19 cellular contexts compared by ENCODE assay signal in the genomic region with DNA sequence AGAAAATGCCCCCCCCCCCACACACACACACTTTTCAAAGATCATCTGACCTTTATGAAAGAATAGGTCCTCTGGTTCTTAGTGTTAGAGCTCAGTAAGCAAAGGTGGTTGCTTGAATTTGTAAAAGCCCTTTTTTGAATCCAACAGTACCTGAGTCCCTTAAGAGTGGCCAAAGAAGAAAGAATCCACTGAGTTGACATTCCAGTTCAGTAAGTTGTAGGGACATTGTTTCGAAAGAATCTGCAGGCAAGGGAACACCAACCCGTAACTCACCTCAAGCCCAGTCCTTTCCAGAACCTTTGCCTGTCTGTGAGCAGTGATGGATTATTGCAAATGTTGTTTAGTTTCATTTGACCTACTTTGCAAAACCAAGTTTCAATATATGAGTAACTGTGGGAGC.
DNase-seq lines count a peak whose midpoint lies in the region; ATAC-seq and TF ChIP-seq lines count a peak whose summit lies in the region.
"Had no signal": no experiment of that assay in that cellular context is flagged by ENCODE, and none has a peak within 500 bp of the region (broad histone marks: within the 10 kb centered on the region; RNA-seq: fewer than 3 reads in every experiment).

No MANE protein-coding gene starts in this region.

- H2AK5ac ChIP-seq in trophoblast cell (ENCODE audit: low read length), result no peak overlapping the region

- H2BK120ac ChIP-seq in trophoblast cell (ENCODE audit: insufficient read depth, low read length, poor library complexity), result peak overlapping the region; percentile 81

- no peak overlapping the region for H3K23ac ChIP-seq in trophoblast cell (ENCODE audit: low read length)

- no peaks in the 10 kb centered on the region for H3K27me3 ChIP-seq in trophoblast cell (ENCODE audit: insufficient read depth, low read length)

- no CpG with 5 or more reads among the region's 2 CpGs for WGBS in trophoblast cell (ENCODE audit: extremely low coverage, insufficient coverage, insufficient read length)

- no peak overlapping the region for H4K12ac ChIP-seq in trophoblast cell (ENCODE audit: low read depth, low read length)

- H3K9me3 Mint-ChIP-seq in activated CD4-positive, alpha-beta memory T cell treated with anti-CD3 and anti-CD28 coated beads, Interleukin-2, amount 10 ng/mL, durations not matched to agents 7 days and 5 days, result no peaks in the 10 kb centered on the region
- H3K9me3 Mint-ChIP-seq in activated CD4-positive, alpha-beta memory T cell treated with anti-CD3 and anti-CD28 coated beads for 36 hours, result no peaks in the 10 kb centered on the region
- no peaks in the 10 kb centered on the region for H3K9me3 Mint-ChIP-seq in activated CD8-positive, alpha-beta T cell treated with anti-CD3 and anti-CD28 coated beads for 36 hours
- H3K9me3 Mint-ChIP-seq: CD4-positive, alpha-beta T cell; HFFc6 had no signal

- H3K4me1 ChIP-seq in trophoblast cell (ENCODE audit: control insufficient read depth in 1 of 2, insufficient read depth in 2 of 2, low read length in 2 of 2), result peaks cover 8 to 12% of the 10 kb centered on the region in 2 experiments
- H3K4me1 ChIP-seq: A549, Caco-2 had no signal

- POLR2A ChIA-PET in activated CD4-positive, alpha-beta memory T cell treated with anti-CD3 and anti-CD28 coated beads, Interleukin-2, amount 10 ng/mL, durations not matched to agents 7 days and 5 days (lab: Charles Lee), result no interaction called here
- POLR2A ChIA-PET in activated CD4-positive, alpha-beta memory T cell treated with anti-CD3 and anti-CD28 coated beads for 36 hours (lab: Charles Lee), result interaction anchor here (0.6 kb wide), 2 partner anchors 158 to 222 kb away, joined by 3 to 4 read pairs; no protein-coding TSS in a partner anchor
- POLR2A ChIA-PET in activated CD8-positive, alpha-beta T cell treated with anti-CD3 and anti-CD28 coated beads for 36 hours (lab: Charles Lee), result no interaction called here

- intact Hi-C loops in activated CD4-positive, alpha-beta memory T cell treated with anti-CD3 and anti-CD28 coated beads for 36 hours (cut with micrococcal nuclease), result no loop called here
- intact Hi-C loops in activated CD8-positive, alpha-beta T cell treated with anti-CD3 and anti-CD28 coated beads for 36 hours (cut with micrococcal nuclease), result no loop called here

- no peak overlapping the region for H3K14ac ChIP-seq in trophoblast cell (ENCODE audit: low read length)

- CTCF ChIA-PET in activated CD4-positive, alpha-beta memory T cell treated with anti-CD3 and anti-CD28 coated beads, Interleukin-2, amount 10 ng/mL, durations not matched to agents 7 days and 5 days (lab: Charles Lee), result interaction anchor here (0.7 to 17.1 kb wide), 2 partner anchors 24 to 446 kb away, joined by 3 to 363 read pairs; no protein-coding TSS in a partner anchor
- CTCF ChIA-PET in activated CD4-positive, alpha-beta memory T cell treated with anti-CD3 and anti-CD28 coated beads for 36 hours (lab: Charles Lee), result interaction anchor here (0.6 to 10.6 kb wide), 4 partner anchors 11 to 445 kb away, joined by 3 to 380 read pairs (median 3); no protein-coding TSS in a partner anchor
- CTCF ChIA-PET in activated CD8-positive, alpha-beta T cell treated with anti-CD3 and anti-CD28 coated beads for 36 hours (lab: Charles Lee), result interaction anchor here (13.4 kb wide), 1 partner anchor 446 kb away, joined by 259 read pairs; no protein-coding TSS in a partner anchor

- DNase-seq in activated CD4-positive, alpha-beta memory T cell treated with anti-CD3 and anti-CD28 coated beads, Interleukin-2, amount 10 ng/mL, durations not matched to agents 7 days and 5 days, result no peak
- DNase-seq in activated CD4-positive, alpha-beta memory T cell treated with anti-CD3 and anti-CD28 coated beads for 36 hours, result no peak
- peak; percentile 31 for DNase-seq in epithelial cell of esophagus (ENCODE audit: low read depth)
- DNase-seq in trophoblast cell, result peak; percentile 42 to 83
- DNase-seq in left lobe of liver (ENCODE audit: low spot score), result no peak
- no peak for DNase-seq in activated CD8-positive, alpha-beta T cell treated with anti-CD3 and anti-CD28 coated beads for 36 hours
- DNase-seq: AML-193; Caco-2; CD4-positive, alpha-beta T cell; GDM1; GOT3; H7; HFFc6 had no signal

- H3K36me3 Mint-ChIP-seq in activated CD4-positive, alpha-beta memory T cell treated with anti-CD3 and anti-CD28 coated beads, Interleukin-2, amount 10 ng/mL, durations not matched to agents 7 days and 5 days (ENCODE audit: low read depth), result no peaks in the 10 kb centered on the region
- no peaks in the 10 kb centered on the region for H3K36me3 Mint-ChIP-seq in activated CD4-positive, alpha-beta memory T cell treated with anti-CD3 and anti-CD28 coated beads for 36 hours
- H3K36me3 Mint-ChIP-seq in activated CD8-positive, alpha-beta T cell treated with anti-CD3 and anti-CD28 coated beads for 36 hours (ENCODE audit: low read depth), result no peaks in the 10 kb centered on the region

- no peak for ATAC-seq in left lobe of liver
- ATAC-seq in GM19035 (IDR thresholded peaks at IDR 0.05; ENCODE audit: unreplicated experiment), result no peak
- ATAC-seq in activated CD8-positive, alpha-beta T cell treated with anti-CD3 and anti-CD28 coated beads for 36 hours, result no peak
- ATAC-seq: A549, HCT116 had no signal

- H3K79me1 ChIP-seq in trophoblast cell (ENCODE audit: low read length), result peaks cover 11% of the 10 kb centered on the region

- peak overlapping the region; percentile 11 for H3K27ac Mint-ChIP-seq in activated CD4-positive, alpha-beta memory T cell treated with anti-CD3 and anti-CD28 coated beads, Interleukin-2, amount 10 ng/mL, durations not matched to agents 7 days and 5 days
- no peak overlapping the region for H3K27ac Mint-ChIP-seq in activated CD4-positive, alpha-beta memory T cell treated with anti-CD3 and anti-CD28 coated beads for 36 hours
- no peak overlapping the region for H3K27ac Mint-ChIP-seq in activated CD8-positive, alpha-beta T cell treated with anti-CD3 and anti-CD28 coated beads for 36 hours
- H3K27ac Mint-ChIP-seq: CD4-positive, alpha-beta T cell; HFFc6 had no signal

- H3K9ac ChIP-seq in trophoblast cell (ENCODE audit: low read length), result no peak overlapping the region

- peak overlapping the region; percentile 60 for H3K27ac ChIP-seq in trophoblast cell (ENCODE audit: low read depth, low read length)
- H3K27ac ChIP-seq: 22Rv1, A549, C4-2B, HL-60 had no signal

- peaks cover 8% of the 10 kb centered on the region for H3K4me1 Mint-ChIP-seq in activated CD4-positive, alpha-beta memory T cell treated with anti-CD3 and anti-CD28 coated beads, Interleukin-2, amount 10 ng/mL, durations not matched to agents 7 days and 5 days
- peaks cover 6% of the 10 kb centered on the region for H3K4me1 Mint-ChIP-seq in activated CD4-positive, alpha-beta memory T cell treated with anti-CD3 and anti-CD28 coated beads for 36 hours (ENCODE audit: low read depth)
- H3K4me1 Mint-ChIP-seq in activated CD8-positive, alpha-beta T cell treated with anti-CD3 and anti-CD28 coated beads for 36 hours (ENCODE audit: low read depth), result no peaks in the 10 kb centered on the region

- no peak for TF ChIP-seq CTCF in epithelial cell of esophagus (IDR thresholded peaks at IDR 0.05; ENCODE audit: insufficient read depth, low read depth, low read length, missing control alignments)
- no peak for TF ChIP-seq CTCF in activated CD8-positive, alpha-beta T cell treated with anti-CD3 and anti-CD28 coated beads for 36 hours (IDR thresholded peaks at IDR 0.05)

- H2BK5ac ChIP-seq in trophoblast cell (ENCODE audit: low read depth, low read length, poor library complexity), result no peak overlapping the region

- no peaks in the 10 kb centered on the region for H3K36me3 ChIP-seq in trophoblast cell (ENCODE audit: control insufficient read depth in 1 of 2, insufficient read depth in 2 of 2, low read length in 2 of 2)

- no peaks in the 10 kb centered on the region for H3K9me3 ChIP-seq in trophoblast cell (ENCODE audit: insufficient read depth, low read depth, low read length)
- H3K9me3 ChIP-seq: A549, Caco-2 had no signal

- no peak overlapping the region for H3K4ac ChIP-seq in trophoblast cell (ENCODE audit: low read depth, low read length)

- peak overlapping the region; percentile 58 for H4K91ac ChIP-seq in trophoblast cell (ENCODE audit: low read depth, low read length)

- H4K8ac ChIP-seq in trophoblast cell (ENCODE audit: low read depth, low read length), result no peak overlapping the region

- H3K4me3 Mint-ChIP-seq in activated CD4-positive, alpha-beta memory T cell treated with anti-CD3 and anti-CD28 coated beads, Interleukin-2, amount 10 ng/mL, durations not matched to agents 7 days and 5 days, result no peak overlapping the region
- H3K4me3 Mint-ChIP-seq in activated CD4-positive, alpha-beta memory T cell treated with anti-CD3 and anti-CD28 coated beads for 36 hours, result no peak overlapping the region
- no peak overlapping the region for H3K4me3 Mint-ChIP-seq in activated CD8-positive, alpha-beta T cell treated with anti-CD3 and anti-CD28 coated beads for 36 hours
- H3K4me3 Mint-ChIP-seq: CD4-positive, alpha-beta T cell; HFFc6 had no signal

- H2BK12ac ChIP-seq in trophoblast cell (ENCODE audit: low read length), result no peak overlapping the region

- no peak overlapping the region for H3K4me3 ChIP-seq in epithelial cell of esophagus (ENCODE audit: low read length)
- no peak overlapping the region for H3K4me3 ChIP-seq in trophoblast cell (ENCODE audit: low read depth, low read length)
- H3K4me3 ChIP-seq: A549 had no signal

- H3K79me2 ChIP-seq in trophoblast cell (ENCODE audit: control insufficient read depth, insufficient read depth, low read length, poor library complexity), result peaks cover 3% of the 10 kb centered on the region

- H2AFZ ChIP-seq in trophoblast cell (ENCODE audit: insufficient read depth, low read length, poor library complexity), result no peak overlapping the region

- H3K27me3 Mint-ChIP-seq in activated CD4-positive, alpha-beta memory T cell treated with anti-CD3 and anti-CD28 coated beads, Interleukin-2, amount 10 ng/mL, durations not matched to agents 7 days and 5 days, result peaks cover 27% of the 10 kb centered on the region
- H3K27me3 Mint-ChIP-seq in activated CD4-positive, alpha-beta memory T cell treated with anti-CD3 and anti-CD28 coated beads for 36 hours, result peaks cover 39% of the 10 kb centered on the region
- H3K27me3 Mint-ChIP-seq in activated CD8-positive, alpha-beta T cell treated with anti-CD3 and anti-CD28 coated beads for 36 hours, result peaks cover 34% of the 10 kb centered on the region

- no peak overlapping the region for H3K18ac ChIP-seq in trophoblast cell (ENCODE audit: low read length)

- H3K4me2 ChIP-seq in trophoblast cell (ENCODE audit: low read length), result no peak overlapping the region
- H3K4me2 ChIP-seq: A549 had no signal

Comparison
In these comparisons a context has a peak if more than half of its experiments do, and no peak if none do; other contexts are left out.
1. DNase-seq: peak in epithelial cell of esophagus (single experiment) and trophoblast cell (2 of 2); none in activated CD4-positive, alpha-beta memory T cell treated with anti-CD3 and anti-CD28 coated beads, Interleukin-2, amount 10 ng/mL, durations not matched to agents 7 days and 5 days (single experiment), activated CD4-positive, alpha-beta memory T cell treated with anti-CD3 and anti-CD28 coated beads for 36 hours (single experiment), left lobe of liver (single experiment) and activated CD8-positive, alpha-beta T cell treated with anti-CD3 and anti-CD28 coated beads for 36 hours (single experiment).